Comparison of ENCODE assay signal across 25 cellular contexts in the genomic region with DNA sequence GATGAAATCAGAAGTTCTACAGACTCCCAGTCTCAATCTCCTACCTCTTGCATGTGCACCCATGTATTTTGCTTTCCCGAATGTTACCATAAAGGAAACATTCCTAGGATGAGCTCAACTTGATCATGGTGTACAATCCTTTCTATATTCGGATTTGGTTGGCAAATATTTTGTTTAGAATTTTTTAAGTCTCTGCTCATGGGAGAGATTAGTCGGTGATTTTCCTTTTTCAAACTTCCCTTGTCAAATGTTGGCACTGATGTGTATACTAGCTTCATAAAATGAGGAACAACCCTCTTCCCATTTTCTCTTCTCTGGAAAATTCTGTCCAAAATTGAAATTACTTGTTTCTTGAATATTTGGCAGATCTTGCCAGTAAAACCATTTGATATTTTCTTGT.
"Had no signal": no experiment of that assay in that cellular context is flagged by ENCODE, and none has a peak within 500 bp of the region (broad histone marks: within the 10 kb centered on the region; RNA-seq: fewer than 3 reads in every experiment).

No MANE protein-coding gene starts in this region.

- DNase-seq: activated CD4-positive, alpha-beta memory T cell treated with anti-CD3 and anti-CD28 coated beads for 36 hours; activated CD4-positive, alpha-beta T cell treated with anti-CD3 and anti-CD28 coated beads, Interleukin-2, amount 10 ng/mL, durations not matched to agents 7 days and 5 days; activated CD4-positive, CD25-positive, alpha-beta regulatory T cell; activated CD8-positive, alpha-beta memory T cell treated with anti-CD3 and anti-CD28 coated beads for 24 hours; activated gamma-delta T cell; activated naive CD4-positive, alpha-beta T cell treated with anti-CD3 and anti-CD28 coated beads for 36 hours; activated T-cell treated with anti-CD3 and anti-CD28 coated beads for 4 hours; activated T-cell treated with anti-CD3 and anti-CD28 coated beads, Interleukin-2, amount 50 U/mL, for 48 hours; amygdala; brain microvascular endothelial cell; NCI-H1048; NCI-H146; NCI-H187 treated with DMSO at 0.1 percent for 48 hours; NCI-H2081 treated with DMSO at 0.1 percent for 48 hours; NCI-H446; NCI-H524; Peyer's patch; Right ventricle myocardium superior; T-cell had no signal

- ATAC-seq: activated T-helper 17 cell treated with anti-CD3 and anti-CD28 coated beads, Interleukin-2, amount 50 U/mL, for 72 hours; T-cell had no signal

- H3K36me3 Mint-ChIP-seq: activated CD4-positive, alpha-beta memory T cell treated with anti-CD3 and anti-CD28 coated beads for 36 hours; activated naive CD8-positive, alpha-beta T cell; T-cell had no signal

- H3K27me3 Mint-ChIP-seq: activated CD4-positive, alpha-beta memory T cell treated with anti-CD3 and anti-CD28 coated beads for 36 hours; activated naive CD8-positive, alpha-beta T cell had no signal

- H3K4me3 Mint-ChIP-seq: activated CD4-positive, alpha-beta memory T cell treated with anti-CD3 and anti-CD28 coated beads for 36 hours; activated CD4-positive, alpha-beta T cell treated with anti-CD3 and anti-CD28 coated beads, Interleukin-2, amount 10 ng/mL, durations not matched to agents 7 days and 5 days; activated naive CD4-positive, alpha-beta T cell treated with anti-CD3 and anti-CD28 coated beads for 36 hours; activated naive CD8-positive, alpha-beta T cell; activated T-helper 17 cell treated with anti-CD3 and anti-CD28 coated beads, Interleukin-2, amount 50 U/mL, for 72 hours; T-cell had no signal

- H3K9me3 Mint-ChIP-seq: activated CD4-positive, alpha-beta memory T cell treated with anti-CD3 and anti-CD28 coated beads for 36 hours; activated CD4-positive, alpha-beta T cell treated with anti-CD3 and anti-CD28 coated beads, Interleukin-2, amount 10 ng/mL, durations not matched to agents 7 days and 5 days; activated naive CD4-positive, alpha-beta T cell treated with anti-CD3 and anti-CD28 coated beads for 36 hours; activated T-helper 17 cell treated with anti-CD3 and anti-CD28 coated beads, Interleukin-2, amount 50 U/mL, for 72 hours; T-cell had no signal

- H3K27me3 ChIP-seq: brain microvascular endothelial cell, cardiac muscle cell, Peyer's patch, SJSA1 had no signal

- H3K27ac Mint-ChIP-seq: activated CD4-positive, alpha-beta memory T cell treated with anti-CD3 and anti-CD28 coated beads for 36 hours; activated CD4-positive, alpha-beta T cell treated with anti-CD3 and anti-CD28 coated beads, Interleukin-2, amount 10 ng/mL, durations not matched to agents 7 days and 5 days; activated naive CD4-positive, alpha-beta T cell treated with anti-CD3 and anti-CD28 coated beads for 36 hours; activated naive CD8-positive, alpha-beta T cell; activated T-helper 17 cell treated with anti-CD3 and anti-CD28 coated beads, Interleukin-2, amount 50 U/mL, for 72 hours; T-cell had no signal

- H3K4me3 ChIP-seq: cardiac muscle cell, Peyer's patch, SJSA1 had no signal

- H3K9me3 ChIP-seq: Peyer's patch, SJSA1 had no signal

- H3K4me1 ChIP-seq: Peyer's patch had no signal

- H3K27ac ChIP-seq: brain microvascular endothelial cell, cardiac muscle cell, Peyer's patch, RWPE1, SJSA1, VCaP had no signal

- H3K36me3 ChIP-seq: brain microvascular endothelial cell, cardiac muscle cell, Peyer's patch, SJSA1 had no signal
